23 cellular contexts compared by ENCODE assay signal in genomic region chr15:29522373-29523276, GRCh38.
DNase-seq lines count a peak whose midpoint lies in the region; ATAC-seq and TF ChIP-seq lines count a peak whose summit lies in the region.
"Had no signal": no experiment of that assay in that cellular context is flagged by ENCODE, and none has a peak within 500 bp of the region (broad histone marks: within the 10 kb centered on the region; RNA-seq: fewer than 3 reads in every experiment).

No MANE protein-coding gene starts in this region.

- H2BK5ac ChIP-seq in mesendoderm (ENCODE audit: low read length): no peak overlapping the region

- H3K36me3 ChIP-seq in body of pancreas (replicated peaks in 1 of 2; ENCODE audit: insufficient read depth in 1 of 2, low read depth in 2 of 2) (no peaks in the 10 kb centered on the region), mesendoderm (ENCODE audit: control insufficient read depth, insufficient read depth, low read length) (no peaks in the 10 kb centered on the region)
- H3K36me3 ChIP-seq: ascending aorta, BLaER1, sigmoid colon had no signal

- no peak overlapping the region for H4K8ac ChIP-seq in mesendoderm (ENCODE audit: low read depth, low read length)

- H3K79me1 ChIP-seq in mesendoderm (ENCODE audit: low read length): no peaks in the 10 kb centered on the region

- no peak overlapping the region for H3K4ac ChIP-seq in mesendoderm (ENCODE audit: low read depth, low read length)

- H4K5ac ChIP-seq in mesendoderm (ENCODE audit: low read length): no peak overlapping the region

- DNase-seq in ELR (ENCODE audit: low read depth) (peak; percentile 40), NCI-H2081 (lab: John Stamatoyannopoulos, UW) (peak; percentile 18 to 62), body of pancreas (no peak), mesendoderm (peak; percentile 61), NCI-H2029 treated with DMSO at 0.1 percent for 48 hours (lab: John Stamatoyannopoulos, UW) (no peak), mesenteric fat pad (ENCODE audit: low spot score) (no peak), EL (no peak), KBM-7 (no peak)
- DNase-seq: activated CD4-positive, CD25-positive, alpha-beta regulatory T cell treated with anti-CD3 and anti-CD28 coated beads, Interleukin-2, amount 50 U/mL, for 72 hours; activated CD8-positive, alpha-beta memory T cell treated with anti-CD3 and anti-CD28 coated beads, Interleukin-2, amount 50 U/mL, for 4 hours; activated naive CD4-positive, alpha-beta T cell; glutamatergic neuron; HFFc6; KG1; NCI-H2029; NCI-H774; occipital lobe; sigmoid colon; stimulated activated CD4-positive, alpha-beta T cell treated with anti-CD3 and anti-CD28 coated beads, Interleukin-4, amount 100 ng/mL, for 1 hour; stimulated activated CD8-positive, alpha-beta memory T cell treated with anti-CD3 and anti-CD28 coated beads, Interleukin-4, amount 100 ng/mL, for 48 hours had no signal

- intact Hi-C loops in body of pancreas (cut with DNase I): no loop called here

- peaks cover 16% of the 10 kb centered on the region for H3K4me1 ChIP-seq in body of pancreas
- no peaks in the 10 kb centered on the region for H3K4me1 ChIP-seq in mesendoderm (ENCODE audit: control insufficient read depth, low read depth, low read length)
- H3K4me1 ChIP-seq: ascending aorta, sigmoid colon had no signal

- H3K4me2 ChIP-seq in mesendoderm (ENCODE audit: low read length): no peak overlapping the region
- H3K4me2 ChIP-seq: BLaER1 had no signal

- no peak overlapping the region for H3K56ac ChIP-seq in mesendoderm (ENCODE audit: low read length)

- no peak overlapping the region for H3K18ac ChIP-seq in mesendoderm (ENCODE audit: low read length)

- no peaks in the 10 kb centered on the region for H3K9me3 ChIP-seq in body of pancreas
- H3K9me3 ChIP-seq: ascending aorta had no signal

- H2AK5ac ChIP-seq in mesendoderm (ENCODE audit: low read length): no peak overlapping the region

- H3K23ac ChIP-seq in mesendoderm (ENCODE audit: low read length): no peak overlapping the region

- in situ Hi-C loops in KBM-7 (cut with MboI; ENCODE audit: low pct_unique_long_range_greater_than_20kb, low sequenced_read_pairs): no loop called here

- TF ChIP-seq CTCF in body of pancreas (IDR thresholded peaks at IDR 0.05): no peak

- TF ChIP-seq POLR2A in body of pancreas (IDR thresholded peaks at IDR 0.05): no peak

- ATAC-seq in body of pancreas: no peak
- ATAC-seq: Right ventricle myocardium inferior had no signal

- H3K79me2 ChIP-seq in mesendoderm (ENCODE audit: control insufficient read depth, insufficient read depth, low read length): no peaks in the 10 kb centered on the region

- no peak overlapping the region for H3K4me3 ChIP-seq in body of pancreas
- no peak overlapping the region for H3K4me3 ChIP-seq in mesendoderm (ENCODE audit: low read length)
- H3K4me3 ChIP-seq: ascending aorta, BLaER1, sigmoid colon had no signal

- no peak overlapping the region for H2BK120ac ChIP-seq in mesendoderm (ENCODE audit: low read depth, low read length)

- H3K9ac ChIP-seq in mesendoderm (ENCODE audit: low read length): no peak overlapping the region
- H3K9ac ChIP-seq: BLaER1 had no signal

- no peak overlapping the region for H2BK15ac ChIP-seq in mesendoderm (replicated peaks; ENCODE audit: low read depth)

- 45 to 47% methylated on average over 6 to 7 of the region's 7 CpGs for WGBS in body of pancreas, 2 donors
- WGBS in mesendoderm (ENCODE audit: extremely low coverage, insufficient coverage, low lambda C conversion rate): no CpG with 5 or more reads among the region's 7 CpGs

- no peaks in the 10 kb centered on the region for H3K27me3 ChIP-seq in body of pancreas
- no peaks in the 10 kb centered on the region for H3K27me3 ChIP-seq in mesendoderm (ENCODE audit: insufficient read depth, low read length, poor library complexity)
- H3K27me3 ChIP-seq: ascending aorta, BLaER1, sigmoid colon had no signal

- H3K27ac ChIP-seq in body of pancreas (peak overlapping the region; percentile 3 to 59 (median 28)), mesendoderm (ENCODE audit: low read depth, low read length) (no peak overlapping the region)
- H3K27ac ChIP-seq: ascending aorta, BLaER1, sigmoid colon had no signal

Comparison
In these comparisons a context has a peak if more than half of its experiments do, and no peak if none do; other contexts are left out.
1. DNase-seq: peak in ELR (single experiment), NCI-H2081 (2 of 2) and mesendoderm (single experiment); none in body of pancreas (0 of 4), NCI-H2029 treated with DMSO at 0.1 percent for 48 hours (single experiment), mesenteric fat pad (single experiment), EL (single experiment) and KBM-7 (single experiment).